Comparison of ENCODE assay signal across 9 cellular contexts in genomic region chr10:5584895-5585516, GRCh38.
A peak's percentile ranks its signal among the peaks of the same experiment; 100 is the strongest.
DNase-seq lines count a peak whose midpoint lies in the region; ATAC-seq and TF ChIP-seq lines count a peak whose summit lies in the region.
"Had no signal": no experiment of that assay in that cellular context is flagged by ENCODE, and none has a peak within 500 bp of the region (broad histone marks: within the 10 kb centered on the region; RNA-seq: fewer than 3 reads in every experiment).

No MANE protein-coding gene starts in this region.

- H3K4me3 ChIP-seq in SJSA1, result no peak overlapping the region
- H3K4me3 ChIP-seq in lower lobe of right lung, result no peak overlapping the region
- H3K4me3 ChIP-seq in ascending aorta, result no peak overlapping the region
- H3K4me3 ChIP-seq: pancreas had no signal

- H3K27ac ChIP-seq in SJSA1, result peak overlapping the region; percentile 40
- H3K27ac ChIP-seq in lower lobe of right lung, result peak overlapping the region; percentile 48
- no peak overlapping the region for H3K27ac ChIP-seq in ascending aorta
- H3K27ac ChIP-seq: pancreas had no signal

- ATAC-seq in lower lobe of right lung, result peak; percentile 52 to 54

- POLR2A ChIA-PET in GM10248 (lab: Yijun Ruan, JAX), result no interaction called here

- DNase-seq in GM10248 (ENCODE audit: extremely low spot score) (peak; percentile 68), HCEC 1CT (peak; percentile 85), SJSA1 (ENCODE audit: low read depth in 1 of 2, low spot score in 2 of 2) (peak; percentile 90 to 94), lower lobe of right lung (peak; percentile 38), ascending aorta (ENCODE audit: low spot score in 2 of 2) (no peak), NCI-H146 (lab: John Stamatoyannopoulos, UW) (no peak), NCI-H1105 (lab: John Stamatoyannopoulos, UW) (no peak)
- no peak for DNase-seq in activated CD4-positive, alpha-beta T cell treated with anti-CD3 and anti-CD28 coated beads for 48 hours

- CTCF ChIA-PET in GM10248 (lab: Yijun Ruan, JAX), result interaction anchor here (0.8 to 3.1 kb wide), 4 partner anchors 12 to 201 kb away, joined by 3 to 15 read pairs (median 7); no protein-coding TSS in a partner anchor

- H3K36me3 ChIP-seq in SJSA1 (no peaks in the 10 kb centered on the region), lower lobe of right lung (no peaks in the 10 kb centered on the region), ascending aorta (no peaks in the 10 kb centered on the region)
- H3K36me3 ChIP-seq: pancreas had no signal

- TF ChIP-seq CTCF in GM10248 (IDR thresholded peaks at IDR 0.05; ENCODE audit: control extremely low read depth, extremely low read depth, low read depth, missing control alignments) (no peak), lower lobe of right lung (IDR thresholded peaks at IDR 0.05) (no peak), ascending aorta (IDR thresholded peaks at IDR 0.05) (no peak)

- peaks cover 59% of the 10 kb centered on the region for H3K4me1 ChIP-seq in SJSA1 (replicated peaks)
- peaks cover 8% of the 10 kb centered on the region for H3K4me1 ChIP-seq in lower lobe of right lung
- H3K4me1 ChIP-seq in ascending aorta, result peaks cover 0 to 7% of the 10 kb centered on the region in 2 donors
- H3K4me1 ChIP-seq: pancreas had no signal

- H3K9me3 ChIP-seq in SJSA1 (replicated peaks) (no peaks in the 10 kb centered on the region), lower lobe of right lung (no peaks in the 10 kb centered on the region), ascending aorta (peaks cover 0 to 12% of the 10 kb centered on the region in 2 donors)
- H3K9me3 ChIP-seq: pancreas had no signal

- no peaks in the 10 kb centered on the region for H3K27me3 ChIP-seq in SJSA1 (replicated peaks)
- H3K27me3 ChIP-seq in lower lobe of right lung (ENCODE audit: low read depth), result no peaks in the 10 kb centered on the region
- no peaks in the 10 kb centered on the region for H3K27me3 ChIP-seq in ascending aorta
- H3K27me3 ChIP-seq: pancreas had no signal

- intact Hi-C loops in lower lobe of right lung (cut with DNase I) (no loop called here), ascending aorta (cut with DNase I) (no loop called here)

Comparison
In these comparisons a context has a peak if more than half of its experiments do, and no peak if none do; other contexts are left out.
1. DNase-seq: peak in GM10248 (single experiment), HCEC 1CT (single experiment), SJSA1 (2 of 2) and lower lobe of right lung (single experiment); none in ascending aorta (0 of 2), activated CD4-positive, alpha-beta T cell treated with anti-CD3 and anti-CD28 coated beads for 48 hours (single experiment), NCI-H146 (single experiment) and NCI-H1105 (single experiment).
2. H3K27ac ChIP-seq: peak in SJSA1 (single experiment) and lower lobe of right lung (single experiment); none in ascending aorta (0 of 2).